Comparison of ENCODE assay signal across 1 cellular context in genomic region chr3:113532698-113533533, GRCh38.
TF ChIP-seq lines count a peak whose summit lies in the region.

No MANE protein-coding gene starts in this region.

TF ChIP-seq in IMR-90, 13 proteins besides CTCF, POLR2A, EP300 and RAD21:
- no peak for TF ChIP-seq NFE2L2 (IDR thresholded peaks at IDR 0.05; ENCODE audit: low read depth, low read length)
- TF ChIP-seq CEBPB (IDR thresholded peaks at IDR 0.05; ENCODE audit: low read depth, low read length) = no peak
- no peak for TF ChIP-seq FOS (IDR thresholded peaks at IDR 0.05; ENCODE audit: low read depth, low read length)
- TF ChIP-seq RFX5 (IDR thresholded peaks at IDR 0.05; ENCODE audit: low read depth, low read length) = no peak
- no peak for TF ChIP-seq BHLHE40 (IDR thresholded peaks at IDR 0.05; ENCODE audit: low read depth, low read length)
- TF ChIP-seq USF2 (IDR thresholded peaks at IDR 0.05; ENCODE audit: low read depth, low read length) = no peak
- no peak for TF ChIP-seq RCOR1 (IDR thresholded peaks at IDR 0.05; ENCODE audit: insufficient replicate concordance, low read length)
- no peak for TF ChIP-seq CHD1 (IDR thresholded peaks at IDR 0.05; ENCODE audit: low read depth, low read length)
- TF ChIP-seq SMC3 (IDR thresholded peaks at IDR 0.05; ENCODE audit: low read depth, low read length) = no peak
- TF ChIP-seq ELK1 (IDR thresholded peaks at IDR 0.05; ENCODE audit: borderline replicate concordance, low read depth, low read length) = no peak
- no peak for TF ChIP-seq MAZ (IDR thresholded peaks at IDR 0.05; ENCODE audit: borderline replicate concordance, low read depth, low read length)
- TF ChIP-seq MAFK (IDR thresholded peaks at IDR 0.05; ENCODE audit: low read depth, low read length) = no peak
TF ChIP-seq in IMR-90: peak in this region for 0.
